28 cellular contexts compared by ENCODE assay signal in genomic region chr9:7892975-7893374, GRCh38.
"Had no signal": no experiment of that assay in that cellular context is flagged by ENCODE, and none has a peak within 500 bp of the region (broad histone marks: within the 10 kb centered on the region; RNA-seq: fewer than 3 reads in every experiment).

No MANE protein-coding gene starts in this region.

- H3K4me3 ChIP-seq: lower lobe of right lung, neural progenitor cell, ovary, right atrium auricular region, right lobe of liver, smooth muscle cell, testis, thyroid gland, transverse colon, upper lobe of left lung, vagina had no signal

- H3K27me3 ChIP-seq: neural progenitor cell, neutrophil, ovary, right atrium auricular region, right lobe of liver, testis, thyroid gland, transverse colon, upper lobe of left lung, vagina had no signal

- ATAC-seq: left lobe of liver; lower lobe of right lung; natural killer cell; right lobe of liver; stimulated activated memory B cell treated with anti-CD40 and anti-IgM and Interleukin-4, amounts not matched to agents 10 μg/mL and 1 μg/mL and 100 μg/mL, for 72 hours; stimulated activated naive CD8-positive, alpha-beta T cell treated with anti-CD3 and anti-CD28 coated beads, Interleukin-15, amount 100 ng/mL, for 72 hours had no signal

- H3K27ac ChIP-seq: lower lobe of right lung, neural progenitor cell, neutrophil, ovary, right atrium auricular region, right lobe of liver, testis, thyroid gland, transverse colon, upper lobe of left lung, vagina had no signal

- H3K36me3 ChIP-seq: lower lobe of right lung, neural progenitor cell, neutrophil, ovary, right atrium auricular region, right lobe of liver, thyroid gland, transverse colon, upper lobe of left lung, vagina had no signal

- DNase-seq: hippocampal formation; kidney glomerular epithelial cell; left cardiac atrium; lower lobe of right lung; mesendoderm; naive B cell; natural killer cell; nephron progenitor cell; occipital lobe; ovary; right lobe of liver; stimulated activated CD4-positive, alpha-beta T cell treated with anti-CD3 and anti-CD28 coated beads, Interleukin-1b, Interleukin-23, amount 100 ng/mL, for 48 hours; stimulated activated CD4-positive, alpha-beta T cell treated with anti-CD3 and anti-CD28 coated beads, Interleukin-2, amount 100 ng/mL, for 48 hours; stimulated activated CD4-positive, alpha-beta T cell treated with anti-CD3 and anti-CD28 coated beads, Interleukin-4, amount 100 ng/mL, for 4 hours; stimulated activated CD8-positive, alpha-beta memory T cell treated with anti-CD3 and anti-CD28 coated beads, Interleukin-4, amount 100 ng/mL, for 48 hours; stimulated activated naive CD4-positive, alpha-beta T cell treated with Interleukin-2 at 50 U/mL for 16 hours; stimulated activated naive CD8-positive, alpha-beta T cell treated with anti-CD3 and anti-CD28 coated beads, Interleukin-15, amount 100 ng/mL, for 72 hours; testis; thyroid gland; transverse colon; upper lobe of left lung had no signal

- H3K9me3 ChIP-seq: lower lobe of right lung, neutrophil, ovary, right atrium auricular region, right lobe of liver, testis, thyroid gland, transverse colon, upper lobe of left lung, vagina had no signal

- H3K4me1 ChIP-seq: lower lobe of right lung, neural progenitor cell, right atrium auricular region, right lobe of liver, testis, thyroid gland, transverse colon, upper lobe of left lung, vagina had no signal
